ENCODE assay signal across 15 cellular contexts in the genomic region with DNA sequence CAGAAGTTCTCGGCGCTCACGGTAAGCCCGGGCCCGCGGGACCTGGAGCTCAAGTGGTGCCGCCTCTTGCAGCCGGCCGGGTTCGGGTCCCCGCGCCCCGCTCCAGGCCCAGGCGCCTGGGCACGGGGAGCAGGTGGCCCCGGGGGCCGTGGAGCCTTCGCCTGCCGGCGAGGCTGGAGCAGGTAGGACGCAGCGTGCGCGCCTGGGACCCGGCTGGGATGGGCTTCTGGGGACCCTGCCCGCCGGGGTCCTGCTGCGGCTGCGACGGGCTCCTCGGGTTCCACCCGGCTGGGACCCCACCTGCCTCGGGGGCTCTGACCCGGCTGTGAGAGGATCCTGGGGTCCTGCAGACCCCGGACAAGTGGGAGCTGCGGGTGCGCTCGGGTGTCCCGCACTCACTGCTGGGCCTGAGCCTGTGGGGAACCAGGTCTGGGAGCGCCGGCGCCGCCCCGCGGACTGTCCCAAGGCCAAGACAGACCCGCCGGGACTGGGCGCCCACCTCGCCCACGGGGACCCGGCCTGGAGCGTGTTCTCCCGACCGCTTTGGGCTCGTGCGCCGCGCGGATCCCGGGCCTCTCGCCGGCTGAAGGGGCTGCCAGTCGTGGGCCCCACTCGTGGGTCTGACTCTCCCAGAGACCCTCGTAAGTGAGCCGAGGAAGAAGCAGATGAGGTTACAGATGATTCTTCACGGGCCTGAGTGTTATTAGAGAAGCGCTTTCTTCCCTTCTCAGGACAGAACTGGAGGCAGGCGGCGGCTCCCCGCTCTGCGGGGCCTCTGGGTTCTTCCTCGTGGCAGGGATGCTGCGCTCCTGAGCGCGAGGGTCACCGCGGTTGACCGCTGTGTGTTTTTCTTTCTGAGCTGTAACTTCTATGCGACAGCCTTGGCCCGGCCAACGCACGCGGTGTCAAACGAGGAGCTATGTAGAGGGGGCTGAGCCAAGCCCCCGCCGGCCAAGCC. TPM values are rescaled to one million over a fixed set of nuclear protein-coding genes. Genes with fewer than 3 reads are reported as not detected.
DNase-seq lines count a peak whose midpoint lies in the region; ATAC-seq and TF ChIP-seq lines count a peak whose summit lies in the region.
"Had no signal": no experiment of that assay in that cellular context is flagged by ENCODE, and none has a peak within 500 bp of the region (broad histone marks: within the 10 kb centered on the region; RNA-seq: fewer than 3 reads in every experiment).

No MANE protein-coding gene starts in this region.

- peaks cover 0 to 24% (median 21%) of the 10 kb centered on the region in 4 donors for H3K4me1 ChIP-seq in transverse colon

- peak; percentile 33 for ATAC-seq in Right ventricle myocardium superior (ENCODE audit: poor library complexity)
- no peak for ATAC-seq in GM18861 (IDR thresholded peaks at IDR 0.05; ENCODE audit: unreplicated experiment)
- ATAC-seq in GM18511 (IDR thresholded peaks at IDR 0.05; ENCODE audit: unreplicated experiment): no peak
- ATAC-seq: stimulated activated naive CD8-positive, alpha-beta T cell treated with anti-CD3 and anti-CD28 coated beads, Interleukin-15, Interleukin-2, amounts not matched to agents 100 U/mL and 50 U/mL, for 24 hours had no signal

- TF ChIP-seq EP300 in transverse colon (IDR thresholded peaks at IDR 0.05; ENCODE audit: low read depth): no peak

- H3K36me3 Mint-ChIP-seq in nephron progenitor cell (ENCODE audit: low read depth): no peaks in the 10 kb centered on the region
- H3K36me3 Mint-ChIP-seq: activated naive CD8-positive, alpha-beta T cell had no signal

- peaks cover 54% of the 10 kb centered on the region for H3K27me3 ChIP-seq in transverse colon

- no peaks in the 10 kb centered on the region for H3K36me3 ChIP-seq in transverse colon

- H3K27ac Mint-ChIP-seq in nephron progenitor cell: no peak overlapping the region
- H3K27ac Mint-ChIP-seq: activated naive CD8-positive, alpha-beta T cell had no signal

- H3K4me1 Mint-ChIP-seq in nephron progenitor cell: peaks cover 28% of the 10 kb centered on the region

- intact Hi-C loops in Right ventricle myocardium superior (cut with DNase I) (no loop called here), transverse colon (cut with DNase I; ENCODE audit: low total_unique reads) (no loop called here)

- DNase-seq in NCI-H1417 (lab: John Stamatoyannopoulos, UW): peak in 2 of 3 experiments; percentile 63 to 64
- DNase-seq in NCI-H1417 treated with DMSO at 0.1 percent for 48 hours (lab: John Stamatoyannopoulos, UW): no peak
- DNase-seq in Right ventricle myocardium superior: no peak
- peak; percentile 68 for DNase-seq in nephron progenitor cell
- no peak for DNase-seq in transverse colon
- DNase-seq in NK-92 treated with Interleukin-12 subunit alpha and Interleukin-12 subunit beta, amount 100 ng/mL, for 24 hours (lab: John Stamatoyannopoulos, UW): no peak
- DNase-seq: activated CD4-positive, alpha-beta T cell treated with anti-CD3 and anti-CD28 coated beads, Interleukin-2, amount 50 U/mL, for 1 hour; GF-D8; stimulated activated naive CD8-positive, alpha-beta T cell treated with anti-CD3 and anti-CD28 coated beads, Interleukin-15, Interleukin-2, amounts not matched to agents 100 U/mL and 50 U/mL, for 24 hours had no signal

- no peak for TF ChIP-seq POLR2A in transverse colon (IDR thresholded peaks at IDR 0.05)

- peak overlapping the region; percentile 23 to 69 (median 58) for H3K27ac ChIP-seq in transverse colon
- H3K27ac ChIP-seq: 22Rv1, RWPE1 had no signal

- 11% methylated on average over 57 of the region's 87 CpGs; no CpG with 5 or more reads in 1 of the 2 donors for WGBS in transverse colon (ENCODE audit: low coverage in 1 of 2), 2 donors

- in situ Hi-C loops in transverse colon (cut with MboI; ENCODE audit: low pct_ligation_motif_present in 1 of 4, low pct_unique_long_range_greater_than_20kb in 1 of 4, low sequenced_read_pairs in 3 of 4): no loop called here

- TF ChIP-seq CTCF in nephron progenitor cell (IDR thresholded peaks at IDR 0.05) (no peak), transverse colon (IDR thresholded peaks at IDR 0.05) (no peak)

- H3K9me3 ChIP-seq in transverse colon: no peaks in the 10 kb centered on the region

- H3K4me3 ChIP-seq in transverse colon: peak overlapping the region; percentile 46 to 59 (median 56)

- peaks cover 90% of the 10 kb centered on the region for H3K27me3 Mint-ChIP-seq in nephron progenitor cell (ENCODE audit: low read depth, poor library complexity)

- H3K4me3 Mint-ChIP-seq in nephron progenitor cell: peak overlapping the region; percentile 73
- H3K4me3 Mint-ChIP-seq: activated naive CD8-positive, alpha-beta T cell had no signal

- peaks cover 3% of the 10 kb centered on the region for H3K9me3 Mint-ChIP-seq in nephron progenitor cell

RNA-seq across cellular contexts. Expression of gene SMOC2, which starts 0.7 kb away (rescaled TPM):
- 10.9 TPM for total RNA-seq in Right ventricle myocardium superior
- total RNA-seq in transverse colon: 10 to 100 TPM in 2 of 4 donors, 1 to 10 TPM in 2; 5.8 to 14.5 (median 9.0) TPM
- total RNA-seq: MCF 10A had no signal

Comparison
In these comparisons a context has a peak if more than half of its experiments do, and no peak if none do; other contexts are left out.
1. DNase-seq: peak in NCI-H1417 (2 of 3) and nephron progenitor cell (single experiment); none in NCI-H1417 treated with DMSO at 0.1 percent for 48 hours (single experiment), Right ventricle myocardium superior (single experiment), transverse colon (single experiment) and NK-92 treated with Interleukin-12 subunit alpha and Interleukin-12 subunit beta, amount 100 ng/mL, for 24 hours (single experiment).